Comparison of ENCODE assay signal across 18 cellular contexts in genomic region chr22:35445933-35446332, GRCh38. TPM values are rescaled to one million over a fixed set of nuclear protein-coding genes. Genes with fewer than 3 reads are reported as not detected.
A peak's percentile ranks its signal among the peaks of the same experiment; 100 is the strongest.
DNase-seq lines count a peak whose midpoint lies in the region; ATAC-seq, FAIRE-seq and TF ChIP-seq lines count a peak whose summit lies in the region.
"Had no signal": no experiment of that assay in that cellular context is flagged by ENCODE, and none has a peak within 500 bp of the region (broad histone marks: within the 10 kb centered on the region; RNA-seq: fewer than 3 reads in every experiment).

No MANE protein-coding gene starts in this region.

- peaks cover 2% of the 10 kb centered on the region for H3K36me3 Mint-ChIP-seq in T-helper 17 cell (ENCODE audit: low read depth)

- no peak overlapping the region for H3K4me3 Mint-ChIP-seq in T-helper 17 cell

- H3K4me3 ChIP-seq in bronchial epithelial cell (ENCODE audit: low read depth, low read length) (no peak overlapping the region), muscle layer of duodenum (ENCODE audit: low read depth in 1 of 2, low read length in 2 of 2) (no peak overlapping the region), stomach smooth muscle (ENCODE audit: low read length in 2 of 2) (no peak overlapping the region), dorsolateral prefrontal cortex (no peak overlapping the region)
- H3K4me3 ChIP-seq: GM12878, left ventricle myocardium inferior, SJSA1 had no signal

- H3K4me1 ChIP-seq in muscle layer of duodenum (ENCODE audit: control insufficient read depth in 1 of 2, insufficient read depth in 2 of 2, low read length in 2 of 2), result peaks cover 0 to 5% of the 10 kb centered on the region in 2 donors
- H3K4me1 ChIP-seq in stomach smooth muscle (ENCODE audit: control insufficient read depth, insufficient read depth, low read length), result peaks cover 15% of the 10 kb centered on the region
- H3K4me1 ChIP-seq: left ventricle myocardium inferior had no signal

- H3K27ac ChIP-seq in RWPE1 (peak overlapping the region; percentile 72), muscle layer of duodenum (ENCODE audit: low read length) (peak overlapping the region; percentile 45), stomach smooth muscle (ENCODE audit: low read length) (peak overlapping the region; percentile 81), dorsolateral prefrontal cortex (no peak overlapping the region)
- H3K27ac ChIP-seq: left ventricle myocardium inferior, SJSA1 had no signal

- H3K36me3 ChIP-seq in bronchial epithelial cell (ENCODE audit: control insufficient read depth, insufficient read depth, low read length) (no peaks in the 10 kb centered on the region), muscle layer of duodenum (ENCODE audit: control insufficient read depth in 1 of 2, insufficient read depth in 2 of 2, low read length in 2 of 2) (no peaks in the 10 kb centered on the region), stomach smooth muscle (ENCODE audit: control insufficient read depth in 2 of 2, insufficient read depth in 2 of 2, low read length in 2 of 2) (no peaks in the 10 kb centered on the region)
- H3K36me3 ChIP-seq: left ventricle myocardium inferior had no signal

- TF ChIP-seq CTCF in RWPE1 (conservative IDR thresholded peaks at IDR 0.05; ENCODE audit: low read depth), result no peak
- TF ChIP-seq CTCF in bronchial epithelial cell (IDR thresholded peaks at IDR 0.05; ENCODE audit: insufficient read depth, low read length, severe bottlenecking), result no peak
- TF ChIP-seq CTCF in dorsolateral prefrontal cortex (IDR thresholded peaks at IDR 0.05 in 54 of 56, conservative IDR thresholded peaks at IDR 0.05 in 2 of 56; ENCODE audit: low read depth in 1 of 56, partially characterized antibody in 56 of 56), result no peak

- H3K9ac ChIP-seq in stomach smooth muscle (ENCODE audit: low read length in 2 of 2), result peak overlapping the region in 1 of 2 donors; percentile 29

- H3K27me3 Mint-ChIP-seq in T-helper 17 cell, result no peaks in the 10 kb centered on the region
- H3K27me3 Mint-ChIP-seq: progenitor cell of endocrine pancreas had no signal

- H3K27me3 ChIP-seq in bronchial epithelial cell (ENCODE audit: control insufficient read depth, insufficient read depth, low read length) (no peaks in the 10 kb centered on the region), muscle layer of duodenum (ENCODE audit: low read depth, low read length) (no peaks in the 10 kb centered on the region), stomach smooth muscle (ENCODE audit: control insufficient read depth in 1 of 2, insufficient read depth in 2 of 2, low read length in 2 of 2) (no peaks in the 10 kb centered on the region), dorsolateral prefrontal cortex (no peaks in the 10 kb centered on the region)
- H3K27me3 ChIP-seq: SJSA1 had no signal

- FAIRE-seq in bronchial epithelial cell (lab: Jason Lieb, UNC), result peak; percentile 98
- FAIRE-seq: G401.6, GM12878 had no signal

- H3K9me3 ChIP-seq in muscle layer of duodenum (ENCODE audit: control insufficient read depth in 1 of 2, low read length in 2 of 2) (no peaks in the 10 kb centered on the region), stomach smooth muscle (ENCODE audit: control insufficient read depth in 2 of 2, low read length in 2 of 2) (no peaks in the 10 kb centered on the region), T-helper 17 cell (ENCODE audit: control insufficient read depth, low read length, poor library complexity, severe bottlenecking) (no peaks in the 10 kb centered on the region)
- H3K9me3 ChIP-seq: left ventricle myocardium inferior, SJSA1 had no signal

- POLR2A ChIA-PET in RWPE1 (lab: Yijun Ruan, JAX; ENCODE audit: low non-redundant PET), result no interaction called here

- intact Hi-C loops in dorsolateral prefrontal cortex (cut with DNase I), result no loop called here

- DNase-seq in RWPE1 (ENCODE audit: low spot score), result no peak
- no peak for DNase-seq in bronchial epithelial cell (ENCODE audit: low read depth)
- DNase-seq in effector CD4-positive, alpha-beta T cell, result no peak
- no peak for DNase-seq in T-helper 17 cell
- DNase-seq in dorsolateral prefrontal cortex, result no peak
- DNase-seq: left ventricle myocardium inferior, NCI-H1092, NCI-H2081 treated with DMSO at 0.1 percent for 48 hours, NCI-H526, T-helper 9 cell had no signal

- CTCF ChIA-PET in RWPE1 (lab: Yijun Ruan, JAX), result interaction anchor here (0.6 kb wide), 1 partner anchor 25 kb away, joined by 3 read pairs; no protein-coding TSS in a partner anchor

- ATAC-seq in HG03432 (IDR thresholded peaks at IDR 0.05; ENCODE audit: unreplicated experiment), result no peak
- no peak for ATAC-seq in T-helper 17 cell
- ATAC-seq: GM12878 had no signal

- peaks cover 7% of the 10 kb centered on the region for H3K4me1 Mint-ChIP-seq in T-helper 17 cell

- H3K27ac Mint-ChIP-seq in T-helper 17 cell, result no peak overlapping the region
- H3K27ac Mint-ChIP-seq: activated T-helper 2 cell treated with anti-CD3 and anti-CD28 coated beads, Interferon-gamma antibody, Interleukin-2, Interleukin-4, amounts not matched to agents 10 μg/mL and 5 μg/mL and 100 μg/mL, durations not matched to agents 14 hours and 24 hours and 36 hours; progenitor cell of endocrine pancreas had no signal

RNA-seq across cellular contexts. Expression of gene MCM5, which starts 46.0 kb away (rescaled TPM):
- total RNA-seq in bronchial epithelial cell (6.6 and 6.7 TPM in 2 replicates), T-helper 17 cell (10 to 100 TPM; 22.6 to 32.6 TPM), dorsolateral prefrontal cortex (10 to 100 TPM in 93 of 120 experiments, 1 to 10 TPM in 27; 4.6 to 40.1 (median 13.6) TPM)

Comparison
In these comparisons a context has a peak if more than half of its experiments do, and no peak if none do; other contexts are left out.
1. H3K27ac ChIP-seq: peak in RWPE1 (single experiment), muscle layer of duodenum (single experiment) and stomach smooth muscle (single experiment); none in dorsolateral prefrontal cortex (0 of 59).